Comparison of ENCODE assay signal across 8 cellular contexts in the genomic region with DNA sequence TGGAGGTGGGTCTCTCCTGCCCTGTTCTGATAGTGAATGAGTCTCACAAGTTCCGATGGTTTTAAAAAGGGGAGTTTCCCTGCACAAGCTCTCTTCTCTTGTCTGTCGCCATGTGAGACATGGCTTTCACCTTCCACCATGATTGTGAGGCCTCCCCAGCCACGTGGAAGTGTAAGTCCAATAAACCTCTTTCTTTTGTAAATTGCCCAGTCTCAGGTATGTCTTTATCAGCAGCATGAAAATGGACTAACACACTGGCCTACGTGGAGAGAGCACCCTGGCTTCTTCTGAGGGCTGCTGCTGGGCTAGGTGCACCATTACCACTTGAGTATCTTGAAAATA. TPM values are rescaled to one million over a fixed set of nuclear protein-coding genes. Genes with fewer than 3 reads are reported as not detected.
DNase-seq lines count a peak whose midpoint lies in the region; ATAC-seq and TF ChIP-seq lines count a peak whose summit lies in the region.
"Not testable (repeated sequence)": the region's sequence is repeated elsewhere in the genome, so short reads cannot be mapped to it uniquely, and the experiment has no call there.

No MANE protein-coding gene starts in this region.

- peaks cover 80% of the 10 kb centered on the region for H3K4me1 Mint-ChIP-seq in CD4-positive, alpha-beta T cell (ENCODE audit: low read depth)
- H3K4me1 Mint-ChIP-seq in T-helper 17 cell: peaks cover 32% of the 10 kb centered on the region

- not testable (repeated sequence) for H3K4me3 Mint-ChIP-seq in CD4-positive, alpha-beta T cell
- peak overlapping the region; percentile 41 for H3K4me3 Mint-ChIP-seq in T-helper 17 cell

- not testable (repeated sequence) for H3K36me3 ChIP-seq in cardiac muscle cell

- not testable (repeated sequence) for H3K27me3 Mint-ChIP-seq in CD4-positive, alpha-beta T cell; T-helper 17 cell

- H3K4me1 ChIP-seq in cardiac muscle cell (ENCODE audit: low read depth): not testable (repeated sequence)

- CTCF ChIA-PET in CD4-positive, alpha-beta T cell (lab: Charles Lee): interaction anchor here (0.5 to 0.9 kb wide), 2 partner anchors 13 to 16 kb away, joined by 3 read pairs; no protein-coding TSS in a partner anchor

- H3K27ac Mint-ChIP-seq in CD4-positive, alpha-beta T cell: peak overlapping the region; percentile 30
- H3K27ac Mint-ChIP-seq in T-helper 17 cell: peak overlapping the region; percentile 85

- not testable (repeated sequence) for H3K9me3 Mint-ChIP-seq in CD4-positive, alpha-beta T cell

- H3K27me3 ChIP-seq in CD4-positive, alpha-beta T cell (ENCODE audit: control insufficient read depth, insufficient read depth, low read length); cardiac muscle cell: not testable (repeated sequence)

- H3K36me3 Mint-ChIP-seq in CD4-positive, alpha-beta T cell (ENCODE audit: low read depth); T-helper 17 cell (ENCODE audit: low read depth): not testable (repeated sequence)

- DNase-seq in CD4-positive, alpha-beta T cell; T-helper 17 cell; cardiac muscle cell (ENCODE audit: low read depth in 1 of 2, low spot score in 1 of 2): not testable (repeated sequence)

- POLR2A ChIA-PET in CD4-positive, alpha-beta T cell (lab: Charles Lee): interaction anchor here (1.5 kb wide), 1 partner anchor 11 kb away, joined by 3 read pairs; no protein-coding TSS in a partner anchor

- H3K9me3 ChIP-seq in CD4-positive, alpha-beta T cell (ENCODE audit: control insufficient read depth, low read length); T-helper 17 cell (ENCODE audit: control insufficient read depth, low read length, poor library complexity, severe bottlenecking); cardiac muscle cell (ENCODE audit: low read depth): not testable (repeated sequence)

- not testable (repeated sequence) for H3K27ac ChIP-seq in CD4-positive, alpha-beta T cell (ENCODE audit: low read depth, low read length)
- H3K27ac ChIP-seq in cardiac muscle cell: peak overlapping the region; percentile 52

- not testable (repeated sequence) for ATAC-seq in CD4-positive, alpha-beta T cell (ENCODE audit: poor library complexity); T-helper 17 cell
- ATAC-seq in GM18517 (IDR thresholded peaks at IDR 0.05; ENCODE audit: unreplicated experiment) (peak; percentile 15), GM19463 (IDR thresholded peaks at IDR 0.05; ENCODE audit: unreplicated experiment) (peak; percentile 16), GM21825 (IDR thresholded peaks at IDR 0.05; ENCODE audit: unreplicated experiment) (peak; percentile 21), HG02870 (IDR thresholded peaks at IDR 0.05; ENCODE audit: unreplicated experiment) (peak; percentile 20), HG03439 (IDR thresholded peaks at IDR 0.05; ENCODE audit: unreplicated experiment) (peak; percentile 16)

- TF ChIP-seq CTCF in CD4-positive, alpha-beta T cell (IDR thresholded peaks at IDR 0.05); cardiac muscle cell (IDR thresholded peaks at IDR 0.05; ENCODE audit: low read depth, low read length): not testable (repeated sequence)

- H3K4me3 ChIP-seq in cardiac muscle cell: not testable (repeated sequence)

- intact Hi-C loops in CD4-positive, alpha-beta T cell (cut with DNase I, micrococcal nuclease): not testable (repeated sequence)

RNA-seq across cellular contexts. Expression of gene RAB3GAP2, which starts 51.6 kb away (rescaled TPM):
- 10 to 100 TPM; 34.7 to 39.4 TPM for total RNA-seq in CD4-positive, alpha-beta T cell
- total RNA-seq in T-helper 17 cell (10 to 100 TPM; 46.6 to 49.1 TPM), cardiac muscle cell (10.0 and 14.5 TPM in 2 replicates)
- polyA plus RNA-seq in cardiac muscle cell: 9.9 and 17.6 TPM in 2 replicates
